3 cellular contexts compared by ENCODE assay signal in the genomic region with DNA sequence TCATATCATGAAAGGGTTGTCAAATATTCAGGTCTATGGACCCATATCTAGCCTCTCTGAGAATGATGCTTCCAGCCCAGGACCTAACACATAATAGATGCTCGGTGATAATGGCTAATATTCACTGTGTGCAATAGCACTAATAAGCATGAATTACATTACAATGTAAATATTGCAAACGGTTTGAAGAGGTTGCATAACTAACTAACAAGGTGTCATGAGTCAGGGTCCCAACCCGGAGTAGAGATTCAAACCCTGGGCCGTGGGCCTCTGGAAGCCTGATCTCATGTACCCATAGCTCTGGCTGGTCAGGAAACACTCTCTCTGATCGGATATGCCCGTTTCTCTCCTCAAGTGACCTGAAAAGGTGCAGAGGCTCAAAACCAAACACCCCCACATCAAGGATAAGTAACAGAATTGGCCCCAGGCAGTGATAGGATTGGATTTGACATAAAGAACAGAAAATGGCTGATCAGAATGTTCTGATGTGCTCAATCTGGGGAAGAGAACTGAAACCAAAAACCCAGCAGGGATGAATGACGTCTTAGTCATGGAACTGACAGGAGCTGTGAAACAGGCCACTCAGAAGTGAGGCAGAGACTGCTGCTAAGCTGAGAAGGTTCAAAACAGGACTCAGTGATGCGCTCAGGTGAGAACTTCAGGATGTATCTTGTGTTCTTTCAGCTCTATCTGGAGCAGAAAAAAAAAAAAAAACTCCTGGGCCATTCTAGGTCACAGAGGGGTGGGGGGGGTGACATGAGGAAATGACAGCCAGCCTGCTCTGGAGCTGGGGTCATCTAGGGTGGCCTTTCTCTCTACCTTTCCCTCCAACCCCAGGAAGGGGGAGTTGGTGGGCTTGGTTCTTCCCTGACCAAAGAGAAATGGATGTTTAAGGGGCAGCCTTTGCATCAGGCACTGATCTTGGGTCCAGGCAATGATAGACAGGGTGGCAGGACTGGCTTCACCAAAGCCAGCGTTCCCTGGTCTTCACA.
A peak's percentile ranks its signal among the peaks of the same experiment; 100 is the strongest.
TF ChIP-seq lines count a peak whose summit lies in the region.

No MANE protein-coding gene starts in this region.

TF ChIP-seq in HEK293, 187 proteins besides CTCF, POLR2A, EP300 and RAD21:
- no peak for TF ChIP-seq WT1 (tag by site-specific recombination; IDR thresholded peaks at IDR 0.05)
- TF ChIP-seq ZNF341 (tag by site-specific recombination; IDR thresholded peaks at IDR 0.05; ENCODE audit: low read depth): peak; percentile 38

TF ChIP-seq in WTC11, 78 proteins besides CTCF, POLR2A, EP300 and RAD21:
- TF ChIP-seq KAT7 (CRISPR knock-in tag; IDR thresholded peaks at IDR 0.05; ENCODE audit: borderline replicate concordance) (no peak), GABPB1 (CRISPR knock-in tag; IDR thresholded peaks at IDR 0.05) (peak; percentile 71; the same call in 1 of the 2 replicates)

TF ChIP-seq in HepG2, 621 proteins besides CTCF, POLR2A, EP300 and RAD21:
- TF ChIP-seq, protein P1, sequence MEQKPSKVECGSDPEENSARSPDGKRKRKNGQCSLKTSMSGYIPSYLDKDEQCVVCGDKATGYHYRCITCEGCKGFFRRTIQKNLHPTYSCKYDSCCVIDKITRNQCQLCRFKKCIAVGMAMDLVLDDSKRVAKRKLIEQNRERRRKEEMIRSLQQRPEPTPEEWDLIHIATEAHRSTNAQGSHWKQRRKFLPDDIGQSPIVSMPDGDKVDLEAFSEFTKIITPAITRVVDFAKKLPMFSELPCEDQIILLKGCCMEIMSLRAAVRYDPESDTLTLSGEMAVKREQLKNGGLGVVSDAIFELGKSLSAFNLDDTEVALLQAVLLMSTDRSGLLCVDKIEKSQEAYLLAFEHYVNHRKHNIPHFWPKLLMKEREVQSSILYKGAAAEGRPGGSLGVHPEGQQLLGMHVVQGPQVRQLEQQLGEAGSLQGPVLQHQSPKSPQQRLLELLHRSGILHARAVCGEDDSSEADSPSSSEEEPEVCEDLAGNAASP (CRISPR knock-in tag; IDR thresholded peaks at IDR 0.05; ENCODE audit: borderline replicate concordance): peak; percentile 64; the same call in 1 of the 2 replicates
- TF ChIP-seq, protein P2, sequence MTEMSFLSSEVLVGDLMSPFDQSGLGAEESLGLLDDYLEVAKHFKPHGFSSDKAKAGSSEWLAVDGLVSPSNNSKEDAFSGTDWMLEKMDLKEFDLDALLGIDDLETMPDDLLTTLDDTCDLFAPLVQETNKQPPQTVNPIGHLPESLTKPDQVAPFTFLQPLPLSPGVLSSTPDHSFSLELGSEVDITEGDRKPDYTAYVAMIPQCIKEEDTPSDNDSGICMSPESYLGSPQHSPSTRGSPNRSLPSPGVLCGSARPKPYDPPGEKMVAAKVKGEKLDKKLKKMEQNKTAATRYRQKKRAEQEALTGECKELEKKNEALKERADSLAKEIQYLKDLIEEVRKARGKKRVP (CRISPR knock-in tag; IDR thresholded peaks at IDR 0.05): peak in 1 of 2 experiments; percentile 78; a peak in 2 of 4 replicates
- TF ChIP-seq, protein P3, sequence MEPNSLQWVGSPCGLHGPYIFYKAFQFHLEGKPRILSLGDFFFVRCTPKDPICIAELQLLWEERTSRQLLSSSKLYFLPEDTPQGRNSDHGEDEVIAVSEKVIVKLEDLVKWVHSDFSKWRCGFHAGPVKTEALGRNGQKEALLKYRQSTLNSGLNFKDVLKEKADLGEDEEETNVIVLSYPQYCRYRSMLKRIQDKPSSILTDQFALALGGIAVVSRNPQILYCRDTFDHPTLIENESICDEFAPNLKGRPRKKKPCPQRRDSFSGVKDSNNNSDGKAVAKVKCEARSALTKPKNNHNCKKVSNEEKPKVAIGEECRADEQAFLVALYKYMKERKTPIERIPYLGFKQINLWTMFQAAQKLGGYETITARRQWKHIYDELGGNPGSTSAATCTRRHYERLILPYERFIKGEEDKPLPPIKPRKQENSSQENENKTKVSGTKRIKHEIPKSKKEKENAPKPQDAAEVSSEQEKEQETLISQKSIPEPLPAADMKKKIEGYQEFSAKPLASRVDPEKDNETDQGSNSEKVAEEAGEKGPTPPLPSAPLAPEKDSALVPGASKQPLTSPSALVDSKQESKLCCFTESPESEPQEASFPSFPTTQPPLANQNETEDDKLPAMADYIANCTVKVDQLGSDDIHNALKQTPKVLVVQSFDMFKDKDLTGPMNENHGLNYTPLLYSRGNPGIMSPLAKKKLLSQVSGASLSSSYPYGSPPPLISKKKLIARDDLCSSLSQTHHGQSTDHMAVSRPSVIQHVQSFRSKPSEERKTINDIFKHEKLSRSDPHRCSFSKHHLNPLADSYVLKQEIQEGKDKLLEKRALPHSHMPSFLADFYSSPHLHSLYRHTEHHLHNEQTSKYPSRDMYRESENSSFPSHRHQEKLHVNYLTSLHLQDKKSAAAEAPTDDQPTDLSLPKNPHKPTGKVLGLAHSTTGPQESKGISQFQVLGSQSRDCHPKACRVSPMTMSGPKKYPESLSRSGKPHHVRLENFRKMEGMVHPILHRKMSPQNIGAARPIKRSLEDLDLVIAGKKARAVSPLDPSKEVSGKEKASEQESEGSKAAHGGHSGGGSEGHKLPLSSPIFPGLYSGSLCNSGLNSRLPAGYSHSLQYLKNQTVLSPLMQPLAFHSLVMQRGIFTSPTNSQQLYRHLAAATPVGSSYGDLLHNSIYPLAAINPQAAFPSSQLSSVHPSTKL (CRISPR knock-in tag; IDR thresholded peaks at IDR 0.05): peak; percentile 12; the same call in 1 of the 2 replicates
- TF ChIP-seq SIN3A (IDR thresholded peaks at IDR 0.05; ENCODE audit: borderline replicate concordance, low read depth, low read length) (no peak), RXRB (CRISPR knock-in tag; IDR thresholded peaks at IDR 0.05; ENCODE audit: borderline replicate concordance) (peak; percentile 45; the same call in 1 of the 2 replicates), ZNF629 (CRISPR knock-in tag; conservative IDR thresholded peaks at IDR 0.05) (peak; percentile 79), RXRA (CRISPR knock-in tag; IDR thresholded peaks at IDR 0.05) (peak; percentile 40; the same call in 1 of the 2 replicates), XBP1 (CRISPR knock-in tag; IDR thresholded peaks at IDR 0.05) (no peak), SAP130 (CRISPR knock-in tag; IDR thresholded peaks at IDR 0.05; ENCODE audit: low read depth) (peak; percentile 32; the same call in 1 of the 2 replicates), CEBPB (IDR thresholded peaks at IDR 0.05; ENCODE audit: borderline replicate concordance, low read depth, low read length) (peak; percentile 88), FOXA1 (IDR thresholded peaks at IDR 0.05) (no peak), FOXA1 (CRISPR knock-in tag; IDR thresholded peaks at IDR 0.05) (peak; percentile 72), SIX1 (CRISPR knock-in tag; IDR thresholded peaks at IDR 0.05; ENCODE audit: borderline replicate concordance) (peak; percentile 82; the same call in 1 of the 2 replicates), ZSCAN9 (CRISPR knock-in tag; IDR thresholded peaks at IDR 0.05; ENCODE audit: borderline replicate concordance) (0 out of 2 replicates have a peak, but pooled peaks have one; percentile 9), SOX13 (IDR thresholded peaks at IDR 0.05) (no peak), SOX13 (CRISPR knock-in tag; conservative IDR thresholded peaks at IDR 0.05 in 1 of 2, IDR thresholded peaks at IDR 0.05 in 1 of 2) (peak in 1 of 2 experiments; percentile 38; a peak in 1 of 4 replicates), ZNF205 (CRISPR knock-in tag; IDR thresholded peaks at IDR 0.05) (peak; percentile 33; the same call in 1 of the 2 replicates), PHF21A (CRISPR knock-in tag; IDR thresholded peaks at IDR 0.05) (peak; percentile 38; the same call in 1 of the 2 replicates), CEBPG (CRISPR knock-in tag; IDR thresholded peaks at IDR 0.05) (peak; percentile 85), ZNF317 (CRISPR knock-in tag; IDR thresholded peaks at IDR 0.05) (no peak), FOSL2 (CRISPR knock-in tag; IDR thresholded peaks at IDR 0.05) (peak; percentile 54; the same call in 1 of the 2 replicates), MAZ (IDR thresholded peaks at IDR 0.05; ENCODE audit: borderline replicate concordance, low read depth, low read length) (no peak), MAZ (CRISPR knock-in tag; IDR thresholded peaks at IDR 0.05; ENCODE audit: low read depth) (peak; percentile 24; the same call in 1 of the 2 replicates), HNF4A (CRISPR knock-in tag; IDR thresholded peaks at IDR 0.05) (peak; percentile 10; the same call in 1 of the 2 replicates), FOXA3 (CRISPR knock-in tag; IDR thresholded peaks at IDR 0.05) (peak; percentile 77), ZFP37 (CRISPR knock-in tag; IDR thresholded peaks at IDR 0.05; ENCODE audit: borderline replicate concordance) (no peak), HHEX (CRISPR knock-in tag; IDR thresholded peaks at IDR 0.05) (0 out of 2 replicates have a peak, but pooled peaks have one; percentile 56), ZNF432 (CRISPR knock-in tag; IDR thresholded peaks at IDR 0.05; ENCODE audit: borderline replicate concordance) (no peak), MIER2 (CRISPR knock-in tag; IDR thresholded peaks at IDR 0.05) (no peak), POLR2G (IDR thresholded peaks at IDR 0.05; ENCODE audit: low read depth, low read length) (no peak)
- TF ChIP-seq, protein P4, sequence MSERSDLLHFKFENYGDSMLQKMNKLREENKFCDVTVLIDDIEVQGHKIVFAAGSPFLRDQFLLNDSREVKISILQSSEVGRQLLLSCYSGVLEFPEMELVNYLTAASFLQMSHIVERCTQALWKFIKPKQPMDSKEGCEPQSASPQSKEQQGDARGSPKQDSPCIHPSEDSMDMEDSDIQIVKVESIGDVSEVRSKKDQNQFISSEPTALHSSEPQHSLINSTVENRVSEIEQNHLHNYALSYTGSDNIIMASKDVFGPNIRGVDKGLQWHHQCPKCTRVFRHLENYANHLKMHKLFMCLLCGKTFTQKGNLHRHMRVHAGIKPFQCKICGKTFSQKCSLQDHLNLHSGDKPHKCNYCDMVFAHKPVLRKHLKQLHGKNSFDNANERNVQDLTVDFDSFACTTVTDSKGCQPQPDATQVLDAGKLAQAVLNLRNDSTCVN (CRISPR knock-in tag; IDR thresholded peaks at IDR 0.05; ENCODE audit: borderline replicate concordance): peak; percentile 65; the same call in 1 of the 2 replicates
- TF ChIP-seq, protein P5, sequence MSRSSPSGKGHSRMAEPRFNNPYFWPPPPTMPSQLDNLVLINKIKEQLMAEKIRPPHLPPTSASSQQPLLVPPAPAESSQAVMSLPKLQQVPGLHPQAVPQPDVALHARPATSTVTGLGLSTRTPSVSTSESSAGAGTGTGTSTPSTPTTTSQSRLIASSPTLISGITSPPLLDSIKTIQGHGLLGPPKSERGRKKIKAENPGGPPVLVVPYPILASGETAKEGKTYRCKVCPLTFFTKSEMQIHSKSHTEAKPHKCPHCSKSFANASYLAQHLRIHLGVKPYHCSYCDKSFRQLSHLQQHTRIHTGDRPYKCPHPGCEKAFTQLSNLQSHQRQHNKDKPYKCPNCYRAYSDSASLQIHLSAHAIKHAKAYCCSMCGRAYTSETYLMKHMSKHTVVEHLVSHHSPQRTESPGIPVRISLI (CRISPR knock-in tag; IDR thresholded peaks at IDR 0.05; ENCODE audit: borderline replicate concordance): 0 out of 2 replicates have a peak, but pooled peaks have one; percentile 26
- TF ChIP-seq, protein P6, sequence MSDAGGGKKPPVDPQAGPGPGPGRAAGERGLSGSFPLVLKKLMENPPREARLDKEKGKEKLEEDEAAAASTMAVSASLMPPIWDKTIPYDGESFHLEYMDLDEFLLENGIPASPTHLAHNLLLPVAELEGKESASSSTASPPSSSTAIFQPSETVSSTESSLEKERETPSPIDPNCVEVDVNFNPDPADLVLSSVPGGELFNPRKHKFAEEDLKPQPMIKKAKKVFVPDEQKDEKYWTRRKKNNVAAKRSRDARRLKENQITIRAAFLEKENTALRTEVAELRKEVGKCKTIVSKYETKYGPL (CRISPR knock-in tag; IDR thresholded peaks at IDR 0.05): peak; percentile 61; the same call in 1 of the 2 replicates
- TF ChIP-seq, protein P7, sequence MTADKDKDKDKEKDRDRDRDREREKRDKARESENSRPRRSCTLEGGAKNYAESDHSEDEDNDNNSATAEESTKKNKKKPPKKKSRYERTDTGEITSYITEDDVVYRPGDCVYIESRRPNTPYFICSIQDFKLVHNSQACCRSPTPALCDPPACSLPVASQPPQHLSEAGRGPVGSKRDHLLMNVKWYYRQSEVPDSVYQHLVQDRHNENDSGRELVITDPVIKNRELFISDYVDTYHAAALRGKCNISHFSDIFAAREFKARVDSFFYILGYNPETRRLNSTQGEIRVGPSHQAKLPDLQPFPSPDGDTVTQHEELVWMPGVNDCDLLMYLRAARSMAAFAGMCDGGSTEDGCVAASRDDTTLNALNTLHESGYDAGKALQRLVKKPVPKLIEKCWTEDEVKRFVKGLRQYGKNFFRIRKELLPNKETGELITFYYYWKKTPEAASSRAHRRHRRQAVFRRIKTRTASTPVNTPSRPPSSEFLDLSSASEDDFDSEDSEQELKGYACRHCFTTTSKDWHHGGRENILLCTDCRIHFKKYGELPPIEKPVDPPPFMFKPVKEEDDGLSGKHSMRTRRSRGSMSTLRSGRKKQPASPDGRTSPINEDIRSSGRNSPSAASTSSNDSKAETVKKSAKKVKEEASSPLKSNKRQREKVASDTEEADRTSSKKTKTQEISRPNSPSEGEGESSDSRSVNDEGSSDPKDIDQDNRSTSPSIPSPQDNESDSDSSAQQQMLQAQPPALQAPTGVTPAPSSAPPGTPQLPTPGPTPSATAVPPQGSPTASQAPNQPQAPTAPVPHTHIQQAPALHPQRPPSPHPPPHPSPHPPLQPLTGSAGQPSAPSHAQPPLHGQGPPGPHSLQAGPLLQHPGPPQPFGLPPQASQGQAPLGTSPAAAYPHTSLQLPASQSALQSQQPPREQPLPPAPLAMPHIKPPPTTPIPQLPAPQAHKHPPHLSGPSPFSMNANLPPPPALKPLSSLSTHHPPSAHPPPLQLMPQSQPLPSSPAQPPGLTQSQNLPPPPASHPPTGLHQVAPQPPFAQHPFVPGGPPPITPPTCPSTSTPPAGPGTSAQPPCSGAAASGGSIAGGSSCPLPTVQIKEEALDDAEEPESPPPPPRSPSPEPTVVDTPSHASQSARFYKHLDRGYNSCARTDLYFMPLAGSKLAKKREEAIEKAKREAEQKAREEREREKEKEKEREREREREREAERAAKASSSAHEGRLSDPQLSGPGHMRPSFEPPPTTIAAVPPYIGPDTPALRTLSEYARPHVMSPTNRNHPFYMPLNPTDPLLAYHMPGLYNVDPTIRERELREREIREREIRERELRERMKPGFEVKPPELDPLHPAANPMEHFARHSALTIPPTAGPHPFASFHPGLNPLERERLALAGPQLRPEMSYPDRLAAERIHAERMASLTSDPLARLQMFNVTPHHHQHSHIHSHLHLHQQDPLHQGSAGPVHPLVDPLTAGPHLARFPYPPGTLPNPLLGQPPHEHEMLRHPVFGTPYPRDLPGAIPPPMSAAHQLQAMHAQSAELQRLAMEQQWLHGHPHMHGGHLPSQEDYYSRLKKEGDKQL (CRISPR knock-in tag; IDR thresholded peaks at IDR 0.05; ENCODE audit: low read depth): peak; percentile 35; the same call in 1 of the 2 replicates
- TF ChIP-seq, protein P8, sequence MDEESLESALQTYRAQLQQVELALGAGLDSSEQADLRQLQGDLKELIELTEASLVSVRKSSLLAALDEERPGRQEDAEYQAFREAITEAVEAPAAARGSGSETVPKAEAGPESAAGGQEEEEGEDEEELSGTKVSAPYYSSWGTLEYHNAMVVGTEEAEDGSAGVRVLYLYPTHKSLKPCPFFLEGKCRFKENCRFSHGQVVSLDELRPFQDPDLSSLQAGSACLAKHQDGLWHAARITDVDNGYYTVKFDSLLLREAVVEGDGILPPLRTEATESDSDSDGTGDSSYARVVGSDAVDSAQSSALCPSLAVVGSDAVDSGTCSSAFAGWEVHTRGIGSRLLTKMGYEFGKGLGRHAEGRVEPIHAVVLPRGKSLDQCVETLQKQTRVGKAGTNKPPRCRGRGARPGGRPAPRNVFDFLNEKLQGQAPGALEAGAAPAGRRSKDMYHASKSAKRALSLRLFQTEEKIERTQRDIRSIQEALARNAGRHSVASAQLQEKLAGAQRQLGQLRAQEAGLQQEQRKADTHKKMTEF (CRISPR knock-in tag; IDR thresholded peaks at IDR 0.05): 0 out of 2 replicates have a peak, but pooled peaks have one; percentile 1
